ENCODE assay signal across 1 cellular context in the genomic region with DNA sequence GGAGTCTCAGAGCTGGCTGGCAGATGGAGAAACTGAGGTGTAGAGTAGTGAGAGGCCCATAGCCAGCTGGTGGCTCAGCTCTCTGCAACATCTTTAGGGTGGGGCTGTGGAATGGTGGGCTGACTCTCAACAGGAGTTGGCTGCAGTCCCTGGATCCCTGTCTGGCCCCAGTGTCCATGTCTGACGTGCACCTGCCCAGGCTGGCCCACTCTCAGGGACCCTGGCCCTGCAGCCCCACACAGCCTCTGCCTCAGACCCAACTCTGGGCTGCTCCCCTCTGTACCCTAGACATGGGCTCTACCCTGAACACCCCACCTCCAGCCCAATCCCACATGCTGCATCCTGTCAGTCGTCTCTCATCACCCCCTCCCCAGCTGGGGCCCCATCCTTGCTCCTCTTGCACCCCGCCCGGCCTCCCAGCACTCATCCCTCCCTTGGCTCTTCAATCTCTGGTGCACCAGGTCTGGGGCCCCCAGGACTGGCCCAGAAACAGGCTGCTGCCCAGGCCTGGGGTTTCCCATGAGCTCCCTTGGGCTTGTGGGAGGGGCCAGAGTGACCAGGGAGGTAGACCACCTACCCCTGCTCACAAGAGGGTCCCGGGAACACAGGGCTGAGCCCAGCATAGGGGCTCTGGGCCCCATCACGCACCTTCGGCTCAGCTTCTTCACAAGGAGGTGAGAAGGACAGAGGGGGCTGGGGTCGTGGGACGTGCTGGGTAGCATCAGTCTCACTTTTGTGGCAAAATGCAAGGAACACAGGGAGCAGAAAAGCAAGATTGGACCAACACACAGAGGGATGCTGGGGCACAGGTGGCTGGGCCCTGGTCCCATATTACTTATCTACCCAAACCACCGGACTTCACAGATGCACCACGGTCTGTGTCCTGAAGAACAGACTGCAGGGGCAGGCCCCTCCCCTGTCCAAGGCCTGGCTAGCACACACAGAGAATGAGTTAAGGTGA.
A peak's percentile ranks its signal among the peaks of the same experiment; 100 is the strongest.
TF ChIP-seq lines count a peak whose summit lies in the region.

No MANE protein-coding gene starts in this region.

TF ChIP-seq in HEK293, 187 proteins besides CTCF, POLR2A, EP300 and RAD21 (continues in another document):
- TF ChIP-seq, protein P1, sequence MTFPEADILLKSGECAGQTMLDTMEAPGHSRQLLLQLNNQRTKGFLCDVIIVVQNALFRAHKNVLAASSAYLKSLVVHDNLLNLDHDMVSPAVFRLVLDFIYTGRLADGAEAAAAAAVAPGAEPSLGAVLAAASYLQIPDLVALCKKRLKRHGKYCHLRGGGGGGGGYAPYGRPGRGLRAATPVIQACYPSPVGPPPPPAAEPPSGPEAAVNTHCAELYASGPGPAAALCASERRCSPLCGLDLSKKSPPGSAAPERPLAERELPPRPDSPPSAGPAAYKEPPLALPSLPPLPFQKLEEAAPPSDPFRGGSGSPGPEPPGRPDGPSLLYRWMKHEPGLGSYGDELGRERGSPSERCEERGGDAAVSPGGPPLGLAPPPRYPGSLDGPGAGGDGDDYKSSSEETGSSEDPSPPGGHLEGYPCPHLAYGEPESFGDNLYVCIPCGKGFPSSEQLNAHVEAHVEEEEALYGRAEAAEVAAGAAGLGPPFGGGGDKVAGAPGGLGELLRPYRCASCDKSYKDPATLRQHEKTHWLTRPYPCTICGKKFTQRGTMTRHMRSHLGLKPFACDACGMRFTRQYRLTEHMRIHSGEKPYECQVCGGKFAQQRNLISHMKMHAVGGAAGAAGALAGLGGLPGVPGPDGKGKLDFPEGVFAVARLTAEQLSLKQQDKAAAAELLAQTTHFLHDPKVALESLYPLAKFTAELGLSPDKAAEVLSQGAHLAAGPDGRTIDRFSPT (tag by site-specific recombination; IDR thresholded peaks at IDR 0.05), result no peak
- TF ChIP-seq OSR2 (tag by site-specific recombination; IDR thresholded peaks at IDR 0.05) (no peak), OVOL3 (tag by site-specific recombination; IDR thresholded peaks at IDR 0.05) (no peak), GLIS2 (tag by site-specific recombination; IDR thresholded peaks at IDR 0.05) (peak; percentile 65), ZFP69B (tag by site-specific recombination; IDR thresholded peaks at IDR 0.05) (no peak), ZNF10 (tag by site-specific recombination; IDR thresholded peaks at IDR 0.05) (peak; percentile 16; the same call in 1 of the 2 replicates), PBX3 (CRISPR knock-in tag; IDR thresholded peaks at IDR 0.05) (no peak), PRDM1 (tag by site-specific recombination; IDR thresholded peaks at IDR 0.05) (no peak), PRDM4 (tag by site-specific recombination; IDR thresholded peaks at IDR 0.05) (no peak), GLI2 (tag by site-specific recombination; IDR thresholded peaks at IDR 0.05; ENCODE audit: borderline replicate concordance, low read depth) (no peak), HOXD13 (CRISPR knock-in tag; IDR thresholded peaks at IDR 0.05; ENCODE audit: borderline replicate concordance) (no peak), ZNF266 (tag by site-specific recombination; IDR thresholded peaks at IDR 0.05; ENCODE audit: low read depth) (no peak), ZNF248 (tag by site-specific recombination; IDR thresholded peaks at IDR 0.05) (no peak), PRDM10 (tag by site-specific recombination; IDR thresholded peaks at IDR 0.05) (peak; percentile 89), ZNF433 (tag by site-specific recombination; IDR thresholded peaks at IDR 0.05; ENCODE audit: low read depth) (no peak), ZNF157 (tag by site-specific recombination; IDR thresholded peaks at IDR 0.05) (no peak), ZNF707 (tag by site-specific recombination; IDR thresholded peaks at IDR 0.05) (no peak), GLIS1 (tag by site-specific recombination; IDR thresholded peaks at IDR 0.05) (peak; percentile 20; the same call in 1 of the 2 replicates), ZNF776 (tag by site-specific recombination; IDR thresholded peaks at IDR 0.05; ENCODE audit: borderline replicate concordance) (no peak), ZNF404 (tag by site-specific recombination; IDR thresholded peaks at IDR 0.05) (no peak), ZEB2 (tag by site-specific recombination; IDR thresholded peaks at IDR 0.05) (no peak), ZNF146 (tag by site-specific recombination; IDR thresholded peaks at IDR 0.05) (no peak), ZNF529 (tag by site-specific recombination; IDR thresholded peaks at IDR 0.05; ENCODE audit: insufficient replicate concordance) (no peak), ZNF623 (tag by site-specific recombination; IDR thresholded peaks at IDR 0.05) (no peak), ZNF175 (tag by site-specific recombination; IDR thresholded peaks at IDR 0.05) (no peak), ZNF292 (tag by site-specific recombination; IDR thresholded peaks at IDR 0.05; ENCODE audit: borderline replicate concordance, low read depth) (no peak), GFI1B (tag by site-specific recombination; IDR thresholded peaks at IDR 0.05) (no peak), HOXC10 (CRISPR knock-in tag; IDR thresholded peaks at IDR 0.05) (no peak), HOXA7 (CRISPR knock-in tag; IDR thresholded peaks at IDR 0.05; ENCODE audit: borderline replicate concordance) (no peak), KLF1 (tag by site-specific recombination; IDR thresholded peaks at IDR 0.05) (peak; percentile 46)
- TF ChIP-seq, protein P2, sequence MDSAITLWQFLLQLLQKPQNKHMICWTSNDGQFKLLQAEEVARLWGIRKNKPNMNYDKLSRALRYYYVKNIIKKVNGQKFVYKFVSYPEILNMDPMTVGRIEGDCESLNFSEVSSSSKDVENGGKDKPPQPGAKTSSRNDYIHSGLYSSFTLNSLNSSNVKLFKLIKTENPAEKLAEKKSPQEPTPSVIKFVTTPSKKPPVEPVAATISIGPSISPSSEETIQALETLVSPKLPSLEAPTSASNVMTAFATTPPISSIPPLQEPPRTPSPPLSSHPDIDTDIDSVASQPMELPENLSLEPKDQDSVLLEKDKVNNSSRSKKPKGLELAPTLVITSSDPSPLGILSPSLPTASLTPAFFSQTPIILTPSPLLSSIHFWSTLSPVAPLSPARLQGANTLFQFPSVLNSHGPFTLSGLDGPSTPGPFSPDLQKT (IDR thresholded peaks at IDR 0.05; ENCODE audit: borderline replicate concordance, low read depth, low read length), result no peak
- TF ChIP-seq, protein P3, sequence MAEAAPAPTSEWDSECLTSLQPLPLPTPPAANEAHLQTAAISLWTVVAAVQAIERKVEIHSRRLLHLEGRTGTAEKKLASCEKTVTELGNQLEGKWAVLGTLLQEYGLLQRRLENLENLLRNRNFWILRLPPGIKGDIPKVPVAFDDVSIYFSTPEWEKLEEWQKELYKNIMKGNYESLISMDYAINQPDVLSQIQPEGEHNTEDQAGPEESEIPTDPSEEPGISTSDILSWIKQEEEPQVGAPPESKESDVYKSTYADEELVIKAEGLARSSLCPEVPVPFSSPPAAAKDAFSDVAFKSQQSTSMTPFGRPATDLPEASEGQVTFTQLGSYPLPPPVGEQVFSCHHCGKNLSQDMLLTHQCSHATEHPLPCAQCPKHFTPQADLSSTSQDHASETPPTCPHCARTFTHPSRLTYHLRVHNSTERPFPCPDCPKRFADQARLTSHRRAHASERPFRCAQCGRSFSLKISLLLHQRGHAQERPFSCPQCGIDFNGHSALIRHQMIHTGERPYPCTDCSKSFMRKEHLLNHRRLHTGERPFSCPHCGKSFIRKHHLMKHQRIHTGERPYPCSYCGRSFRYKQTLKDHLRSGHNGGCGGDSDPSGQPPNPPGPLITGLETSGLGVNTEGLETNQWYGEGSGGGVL (tag by site-specific recombination; IDR thresholded peaks at IDR 0.05), result 0 out of 2 replicates have a peak, but pooled peaks have one; percentile 16
- TF ChIP-seq, protein P4, sequence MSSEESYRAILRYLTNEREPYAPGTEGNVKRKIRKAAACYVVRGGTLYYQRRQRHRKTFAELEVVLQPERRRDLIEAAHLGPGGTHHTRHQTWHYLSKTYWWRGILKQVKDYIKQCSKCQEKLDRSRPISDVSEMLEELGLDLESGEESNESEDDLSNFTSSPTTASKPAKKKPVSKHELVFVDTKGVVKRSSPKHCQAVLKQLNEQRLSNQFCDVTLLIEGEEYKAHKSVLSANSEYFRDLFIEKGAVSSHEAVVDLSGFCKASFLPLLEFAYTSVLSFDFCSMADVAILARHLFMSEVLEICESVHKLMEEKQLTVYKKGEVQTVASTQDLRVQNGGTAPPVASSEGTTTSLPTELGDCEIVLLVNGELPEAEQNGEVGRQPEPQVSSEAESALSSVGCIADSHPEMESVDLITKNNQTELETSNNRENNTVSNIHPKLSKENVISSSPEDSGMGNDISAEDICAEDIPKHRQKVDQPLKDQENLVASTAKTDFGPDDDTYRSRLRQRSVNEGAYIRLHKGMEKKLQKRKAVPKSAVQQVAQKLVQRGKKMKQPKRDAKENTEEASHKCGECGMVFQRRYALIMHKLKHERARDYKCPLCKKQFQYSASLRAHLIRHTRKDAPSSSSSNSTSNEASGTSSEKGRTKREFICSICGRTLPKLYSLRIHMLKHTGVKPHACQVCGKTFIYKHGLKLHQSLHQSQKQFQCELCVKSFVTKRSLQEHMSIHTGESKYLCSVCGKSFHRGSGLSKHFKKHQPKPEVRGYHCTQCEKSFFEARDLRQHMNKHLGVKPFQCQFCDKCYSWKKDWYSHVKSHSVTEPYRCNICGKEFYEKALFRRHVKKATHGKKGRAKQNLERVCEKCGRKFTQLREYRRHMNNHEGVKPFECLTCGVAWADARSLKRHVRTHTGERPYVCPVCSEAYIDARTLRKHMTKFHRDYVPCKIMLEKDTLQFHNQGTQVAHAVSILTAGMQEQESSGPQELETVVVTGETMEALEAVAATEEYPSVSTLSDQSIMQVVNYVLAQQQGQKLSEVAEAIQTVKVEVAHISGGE (tag by site-specific recombination; conservative IDR thresholded peaks at IDR 0.05; ENCODE audit: low read depth), result no peak
- TF ChIP-seq, protein P5, sequence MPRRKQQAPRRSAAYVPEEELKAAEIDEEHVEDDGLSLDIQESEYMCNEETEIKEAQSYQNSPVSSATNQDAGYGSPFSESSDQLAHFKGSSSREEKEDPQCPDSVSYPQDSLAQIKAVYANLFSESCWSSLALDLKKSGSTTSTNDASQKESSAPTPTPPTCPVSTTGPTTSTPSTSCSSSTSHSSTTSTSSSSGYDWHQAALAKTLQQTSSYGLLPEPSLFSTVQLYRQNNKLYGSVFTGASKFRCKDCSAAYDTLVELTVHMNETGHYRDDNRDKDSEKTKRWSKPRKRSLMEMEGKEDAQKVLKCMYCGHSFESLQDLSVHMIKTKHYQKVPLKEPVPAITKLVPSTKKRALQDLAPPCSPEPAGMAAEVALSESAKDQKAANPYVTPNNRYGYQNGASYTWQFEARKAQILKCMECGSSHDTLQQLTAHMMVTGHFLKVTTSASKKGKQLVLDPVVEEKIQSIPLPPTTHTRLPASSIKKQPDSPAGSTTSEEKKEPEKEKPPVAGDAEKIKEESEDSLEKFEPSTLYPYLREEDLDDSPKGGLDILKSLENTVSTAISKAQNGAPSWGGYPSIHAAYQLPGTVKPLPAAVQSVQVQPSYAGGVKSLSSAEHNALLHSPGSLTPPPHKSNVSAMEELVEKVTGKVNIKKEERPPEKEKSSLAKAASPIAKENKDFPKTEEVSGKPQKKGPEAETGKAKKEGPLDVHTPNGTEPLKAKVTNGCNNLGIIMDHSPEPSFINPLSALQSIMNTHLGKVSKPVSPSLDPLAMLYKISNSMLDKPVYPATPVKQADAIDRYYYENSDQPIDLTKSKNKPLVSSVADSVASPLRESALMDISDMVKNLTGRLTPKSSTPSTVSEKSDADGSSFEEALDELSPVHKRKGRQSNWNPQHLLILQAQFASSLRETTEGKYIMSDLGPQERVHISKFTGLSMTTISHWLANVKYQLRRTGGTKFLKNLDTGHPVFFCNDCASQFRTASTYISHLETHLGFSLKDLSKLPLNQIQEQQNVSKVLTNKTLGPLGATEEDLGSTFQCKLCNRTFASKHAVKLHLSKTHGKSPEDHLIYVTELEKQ (tag by site-specific recombination; IDR thresholded peaks at IDR 0.05; ENCODE audit: borderline replicate concordance), result no peak
